9 cellular contexts compared by ENCODE assay signal in the genomic region with DNA sequence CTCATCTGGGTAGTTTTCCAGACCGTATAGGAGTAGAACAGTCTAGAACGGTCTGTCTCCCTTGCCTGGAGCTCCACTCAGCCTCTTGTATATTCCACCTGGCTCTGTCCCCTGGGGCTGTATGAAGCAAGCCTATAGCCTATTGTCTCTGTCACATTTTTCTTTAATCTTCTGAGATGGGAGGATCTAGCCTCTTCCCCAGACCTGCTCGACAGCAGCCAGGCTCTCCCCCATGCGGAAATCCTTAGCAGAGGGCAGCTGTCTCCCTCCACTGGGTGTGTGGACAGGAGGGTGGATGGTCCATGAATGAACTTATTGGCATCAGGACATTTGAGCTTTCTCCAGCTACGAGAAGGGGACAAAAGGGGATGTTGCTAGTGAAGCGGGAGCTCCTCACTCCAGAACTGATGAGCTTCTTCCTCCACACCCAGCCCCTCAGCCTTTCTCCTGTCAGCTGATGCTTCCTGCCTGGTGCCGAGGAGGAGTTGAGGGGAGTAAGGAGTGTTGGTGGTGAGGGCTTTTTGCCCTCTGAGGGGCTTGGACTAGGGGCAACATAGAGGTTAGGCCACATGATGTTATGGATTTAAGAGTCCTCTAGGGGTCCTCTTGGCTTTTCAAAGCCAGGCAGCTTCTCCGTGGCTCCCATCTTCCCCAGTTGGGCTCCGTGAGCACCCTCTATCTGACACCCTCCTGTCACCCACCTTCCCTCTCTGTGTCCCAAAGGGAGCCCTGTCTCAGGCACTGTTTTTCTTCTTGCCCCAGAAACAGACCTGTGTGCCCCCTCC. TPM values are rescaled to one million over a fixed set of nuclear protein-coding genes. Genes with fewer than 3 reads are reported as not detected.
DNase-seq lines count a peak whose midpoint lies in the region; ATAC-seq, FAIRE-seq and TF ChIP-seq lines count a peak whose summit lies in the region.
"Had no signal": no experiment of that assay in that cellular context is flagged by ENCODE, and none has a peak within 500 bp of the region (broad histone marks: within the 10 kb centered on the region; RNA-seq: fewer than 3 reads in every experiment).

No MANE protein-coding gene starts in this region.

- H3K4me2 ChIP-seq in HepG2 (ENCODE audit: low read depth, low read length): no peak overlapping the region

- in situ Hi-C loops in astrocyte of the cerebellum (cut with HindIII; ENCODE audit: low sequenced_read_pairs) (no loop called here), HepG2 (cut with HindIII; ENCODE audit: extremely low pct_ligation_motif_present, low pct_unique_long_range_greater_than_20kb) (no loop called here)

- H2AFZ ChIP-seq in HepG2 (ENCODE audit: low read length): no peak overlapping the region

- no peak for TF ChIP-seq RAD21 in HepG2 (CRISPR knock-in tag; IDR thresholded peaks at IDR 0.05)

- ATAC-seq in HepG2: peak; percentile 27
- ATAC-seq in GM19328 (IDR thresholded peaks at IDR 0.05; ENCODE audit: unreplicated experiment): no peak
- no peak for ATAC-seq in HG03432 (IDR thresholded peaks at IDR 0.05; ENCODE audit: unreplicated experiment)

- H3K27ac ChIP-seq in 22Rv1 (no peak overlapping the region), HepG2 (ENCODE audit: extremely low read length, insufficient read depth, low read length) (no peak overlapping the region)

- intact Hi-C loops in HepG2 (cut with micrococcal nuclease; ENCODE audit: unreplicated experiment): no loop called here

- no TSS peak for BruUV-seq in HepG2 (replicated peaks; lab: Mats Ljungman, UMichigan)

- CTCF ChIA-PET in HepG2 (lab: Yijun Ruan, JAX; ENCODE audit: low intra/inter-chr PET ratio, low total read pairs): no interaction called here

- no peaks in the 10 kb centered on the region for H3K36me3 ChIP-seq in HepG2 (replicated peaks in 1 of 2; ENCODE audit: control insufficient read depth in 1 of 2, insufficient read depth in 2 of 2, low read length in 2 of 2)

- no peak for TF ChIP-seq POLR2A in HepG2 (IDR thresholded peaks at IDR 0.05; ENCODE audit: insufficient read depth in 1 of 2, low read depth in 2 of 2, low read length in 2 of 2)

- WGBS in HepG2 (ENCODE audit: low lambda C conversion rate): 23% methylated on average over 9 of the region's 9 CpGs

- DNase-seq in HFF-Myc (ENCODE audit: extremely low read depth, low read depth): no peak
- DNase-seq in astrocyte of the cerebellum (ENCODE audit: low read depth): no peak
- DNase-seq in HepG2 (ENCODE audit: low spot score): no peak
- no peak for DNase-seq in SHP77 treated with DMSO at 0.1 percent for 48 hours (lab: John Stamatoyannopoulos, UW)
- DNase-seq in DMS53 treated with DMSO at 0.1 percent for 48 hours (lab: John Stamatoyannopoulos, UW; ENCODE audit: unreplicated experiment): no peak
- DNase-seq: activated effector memory CD4-positive, alpha-beta T cell treated with Interleukin-2 at 50 U/mL for 16 hours had no signal

- TF ChIP-seq EP300 in HepG2 (IDR thresholded peaks at IDR 0.05; ENCODE audit: low read depth in 2 of 2, low read length in 2 of 2): no peak
- no peak for TF ChIP-seq EP300 in HepG2 (CRISPR knock-in tag; IDR thresholded peaks at IDR 0.05; ENCODE audit: borderline replicate concordance)

- H3K4me3 ChIP-seq in HFF-Myc (replicated peaks; ENCODE audit: low read depth, low read length) (peak overlapping the region; percentile 81), astrocyte of the cerebellum (ENCODE audit: low read depth, low read length) (no peak overlapping the region), HepG2 (replicated peaks in 1 of 3; ENCODE audit: insufficient read depth in 1 of 3, low read depth in 2 of 3, low read length in 3 of 3) (no peak overlapping the region)

- no peaks in the 10 kb centered on the region for H3K9me3 ChIP-seq in HepG2 (ENCODE audit: low read length)

- no peak for FAIRE-seq in HepG2 (lab: Jason Lieb, UNC)

- H3K79me2 ChIP-seq in HepG2 (ENCODE audit: insufficient read depth, low read length): no peaks in the 10 kb centered on the region

- H4K20me1 ChIP-seq in HepG2 (ENCODE audit: insufficient read depth, low read length): peaks cover 8% of the 10 kb centered on the region; the same call in 1 of the 2 replicates

- peak; percentile 54 for TF ChIP-seq CTCF in 22Rv1 (IDR thresholded peaks at IDR 0.05)
- peak; percentile 49 for TF ChIP-seq CTCF in HFF-Myc (IDR thresholded peaks at IDR 0.05; ENCODE audit: low read depth, low read length, missing control alignments)
- peak; percentile 10 for TF ChIP-seq CTCF in astrocyte of the cerebellum (IDR thresholded peaks at IDR 0.05; ENCODE audit: low read depth, low read length, missing control alignments)
- peak; percentile 30; the same call in 1 of the 2 replicates for TF ChIP-seq CTCF in HepG2 (CRISPR knock-in tag; IDR thresholded peaks at IDR 0.05)

- POLR2A ChIA-PET in HepG2 (lab: Yijun Ruan, JAX): no interaction called here

- H3K4me1 ChIP-seq in HepG2 (ENCODE audit: insufficient read depth, low read length): peaks cover 8% of the 10 kb centered on the region

- no peak overlapping the region for H3K9ac ChIP-seq in HepG2 (ENCODE audit: insufficient read depth, low read depth, low read length)

- peaks cover 31 to 93% of the 10 kb centered on the region in 2 experiments; a peak in 4 of 5 replicates for H3K27me3 ChIP-seq in HepG2 (ENCODE audit: control insufficient read depth in 1 of 2, insufficient read depth in 2 of 2, low read length in 2 of 2)

TF ChIP-seq in HepG2, 621 proteins besides CTCF, POLR2A, EP300 and RAD21:
- TF ChIP-seq ZNF761 (CRISPR knock-in tag; conservative IDR thresholded peaks at IDR 0.05) (no peak), ZNF33A (CRISPR knock-in tag; IDR thresholded peaks at IDR 0.05; ENCODE audit: borderline replicate concordance) (no peak), NR2F6 (IDR thresholded peaks at IDR 0.05) (no peak), NR2F6 (CRISPR knock-in tag; IDR thresholded peaks at IDR 0.05) (no peak), SIN3A (IDR thresholded peaks at IDR 0.05; ENCODE audit: borderline replicate concordance, low read depth, low read length) (no peak), ZNF549 (CRISPR knock-in tag; IDR thresholded peaks at IDR 0.05) (no peak), GTF3A (CRISPR knock-in tag; conservative IDR thresholded peaks at IDR 0.05) (no peak), PRPF4 (IDR thresholded peaks at IDR 0.05; ENCODE audit: low read depth, low read length, poor library complexity, severe bottlenecking) (no peak)
- TF ChIP-seq, protein P1, sequence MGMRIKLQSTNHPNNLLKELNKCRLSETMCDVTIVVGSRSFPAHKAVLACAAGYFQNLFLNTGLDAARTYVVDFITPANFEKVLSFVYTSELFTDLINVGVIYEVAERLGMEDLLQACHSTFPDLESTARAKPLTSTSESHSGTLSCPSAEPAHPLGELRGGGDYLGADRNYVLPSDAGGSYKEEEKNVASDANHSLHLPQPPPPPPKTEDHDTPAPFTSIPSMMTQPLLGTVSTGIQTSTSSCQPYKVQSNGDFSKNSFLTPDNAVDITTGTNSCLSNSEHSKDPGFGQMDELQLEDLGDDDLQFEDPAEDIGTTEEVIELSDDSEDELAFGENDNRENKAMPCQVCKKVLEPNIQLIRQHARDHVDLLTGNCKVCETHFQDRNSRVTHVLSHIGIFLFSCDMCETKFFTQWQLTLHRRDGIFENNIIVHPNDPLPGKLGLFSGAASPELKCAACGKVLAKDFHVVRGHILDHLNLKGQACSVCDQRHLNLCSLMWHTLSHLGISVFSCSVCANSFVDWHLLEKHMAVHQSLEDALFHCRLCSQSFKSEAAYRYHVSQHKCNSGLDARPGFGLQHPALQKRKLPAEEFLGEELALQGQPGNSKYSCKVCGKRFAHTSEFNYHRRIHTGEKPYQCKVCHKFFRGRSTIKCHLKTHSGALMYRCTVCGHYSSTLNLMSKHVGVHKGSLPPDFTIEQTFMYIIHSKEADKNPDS (CRISPR knock-in tag; IDR thresholded peaks at IDR 0.05): no peak
- TF ChIP-seq, protein P2, sequence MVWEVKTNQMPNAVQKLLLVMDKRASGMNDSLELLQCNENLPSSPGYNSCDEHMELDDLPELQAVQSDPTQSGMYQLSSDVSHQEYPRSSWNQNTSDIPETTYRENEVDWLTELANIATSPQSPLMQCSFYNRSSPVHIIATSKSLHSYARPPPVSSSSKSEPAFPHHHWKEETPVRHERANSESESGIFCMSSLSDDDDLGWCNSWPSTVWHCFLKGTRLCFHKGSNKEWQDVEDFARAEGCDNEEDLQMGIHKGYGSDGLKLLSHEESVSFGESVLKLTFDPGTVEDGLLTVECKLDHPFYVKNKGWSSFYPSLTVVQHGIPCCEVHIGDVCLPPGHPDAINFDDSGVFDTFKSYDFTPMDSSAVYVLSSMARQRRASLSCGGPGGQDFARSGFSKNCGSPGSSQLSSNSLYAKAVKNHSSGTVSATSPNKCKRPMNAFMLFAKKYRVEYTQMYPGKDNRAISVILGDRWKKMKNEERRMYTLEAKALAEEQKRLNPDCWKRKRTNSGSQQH (CRISPR knock-in tag; IDR thresholded peaks at IDR 0.05; ENCODE audit: low read depth): no peak

RNA-seq across cellular contexts. Expression of a gene that starts 28.0 kb away (rescaled TPM):
- total RNA-seq in HepG2 (2016; rRNA removed; fragmentation: Illumina TruSeq; extraction: Trizol): not detected in 2 replicates
- total RNA-seq in HepG2 (2016; cell fraction: cytosol; rRNA removed; fragmentation: Illumina TruSeq; extraction: Trizol; ENCODE audit: low read depth): not detected in 2 replicates
- total RNA-seq in HepG2 (2016; cell fraction: insoluble cytoplasmic fraction; rRNA removed; fragmentation: Illumina TruSeq; extraction: Trizol): 0.22 TPM in 1 of 2 replicates, not detected in the other
- total RNA-seq in HepG2 (2016; cell fraction: membrane; rRNA removed; fragmentation: Illumina TruSeq; extraction: Trizol): not detected in 2 replicates
- 0.96 TPM in 1 of 2 replicates, not detected in the other for total RNA-seq in HepG2 (2016; cell fraction: nucleus; rRNA removed; fragmentation: Illumina TruSeq; extraction: Trizol)
- 0.03 TPM in 2 replicates for polyA plus RNA-seq in HepG2 (2011; rRNA removed)
- polyA plus RNA-seq in HepG2 (2011; cell fraction: cytosol; rRNA removed): 0.03 and 0.14 TPM in 2 replicates
- 0.28 and 0.32 TPM in 2 replicates for polyA plus RNA-seq in HepG2 (2011; cell fraction: nucleus; rRNA removed)
- polyA plus RNA-seq in HepG2 (2012): 0.08 and 0.20 TPM in 2 replicates
- 0.18 TPM in 1 of 2 replicates, not detected in the other for polyA plus RNA-seq in HepG2 (2016; cell fraction: cytosol; fragmentation: Illumina TruSeq; extraction: Trizol; ENCODE audit: low read depth)
- 0.04 TPM in 1 of 2 replicates, not detected in the other for polyA plus RNA-seq in HepG2 (2016; cell fraction: insoluble cytoplasmic fraction; fragmentation: Illumina TruSeq; extraction: Trizol; ENCODE audit: low read depth)
- not detected in 2 replicates for polyA plus RNA-seq in HepG2 (2016; cell fraction: membrane; fragmentation: Illumina TruSeq; extraction: Trizol; ENCODE audit: low read depth)
- 0.15 and 0.55 TPM in 2 replicates for polyA plus RNA-seq in HepG2 (2016; cell fraction: nucleus; fragmentation: Illumina TruSeq; extraction: Trizol; ENCODE audit: insufficient read depth, low read depth)
- 41.8 TPM in 1 of 2 replicates, not detected in the other for polyA minus RNA-seq in HepG2 (2011; rRNA and poly(A)+ RNA removed; ENCODE audit: low replicate concordance)
- polyA minus RNA-seq in HepG2 (2011; cell fraction: cytosol; rRNA and poly(A)+ RNA removed): 0.20 TPM in 1 of 2 replicates, not detected in the other
- 0.39 TPM in 1 of 2 replicates, not detected in the other for polyA minus RNA-seq in HepG2 (2011; cell fraction: nucleus; rRNA and poly(A)+ RNA removed)
